Comparison of ENCODE assay signal across 8 cellular contexts in the genomic region with DNA sequence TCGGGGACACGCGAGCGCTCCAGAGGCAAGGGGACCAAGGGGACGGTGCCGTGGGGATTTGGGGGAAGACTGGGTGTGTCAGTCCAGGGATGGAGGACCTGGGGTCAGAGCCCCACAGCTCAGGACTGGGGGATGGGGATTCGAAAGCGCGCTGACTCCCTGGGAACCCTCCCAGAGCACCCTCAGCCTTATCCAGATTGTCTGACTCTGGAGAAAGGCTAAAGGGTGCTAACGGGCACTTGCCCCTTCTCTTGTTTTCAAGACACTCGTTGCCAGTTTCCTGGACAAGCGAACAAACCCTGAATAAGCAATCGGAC. TPM values are rescaled to one million over a fixed set of nuclear protein-coding genes. Genes with fewer than 3 reads are reported as not detected.
DNase-seq lines count a peak whose midpoint lies in the region; ATAC-seq and TF ChIP-seq lines count a peak whose summit lies in the region.

No MANE protein-coding gene starts in this region.

- H3K4me1 Mint-ChIP-seq in activated CD4-positive, alpha-beta T cell treated with anti-CD3 and anti-CD28 coated beads for 36 hours, result peaks cover 23% of the 10 kb centered on the region
- H3K4me1 Mint-ChIP-seq in activated naive CD8-positive, alpha-beta T cell treated with anti-CD3 and anti-CD28 coated beads for 36 hours, result peaks cover 21% of the 10 kb centered on the region

- no peaks in the 10 kb centered on the region for H3K27me3 Mint-ChIP-seq in activated CD4-positive, alpha-beta T cell treated with anti-CD3 and anti-CD28 coated beads for 36 hours
- H3K27me3 Mint-ChIP-seq in activated naive CD8-positive, alpha-beta T cell treated with anti-CD3 and anti-CD28 coated beads for 36 hours, result no peaks in the 10 kb centered on the region

- H3K27ac ChIP-seq in tibial artery, result peak overlapping the region; percentile 92 to 95

- peaks cover 11% of the 10 kb centered on the region for H3K36me3 Mint-ChIP-seq in activated CD4-positive, alpha-beta T cell treated with anti-CD3 and anti-CD28 coated beads for 36 hours (ENCODE audit: low read depth)
- peaks cover 2% of the 10 kb centered on the region for H3K36me3 Mint-ChIP-seq in activated naive CD8-positive, alpha-beta T cell treated with anti-CD3 and anti-CD28 coated beads for 36 hours

- ATAC-seq in activated CD4-positive, alpha-beta T cell treated with anti-CD3 and anti-CD28 coated beads for 36 hours, result peak; percentile 7
- ATAC-seq in HG03135 (IDR thresholded peaks at IDR 0.05; ENCODE audit: unreplicated experiment), result peak; percentile 1

- no peaks in the 10 kb centered on the region for H3K9me3 Mint-ChIP-seq in activated CD4-positive, alpha-beta T cell treated with anti-CD3 and anti-CD28 coated beads for 36 hours (ENCODE audit: low read depth)
- no peaks in the 10 kb centered on the region for H3K9me3 Mint-ChIP-seq in activated naive CD8-positive, alpha-beta T cell treated with anti-CD3 and anti-CD28 coated beads for 36 hours

- TF ChIP-seq CTCF in kidney epithelial cell (IDR thresholded peaks at IDR 0.05; ENCODE audit: insufficient read depth, low read length, poor library complexity, severe bottlenecking) (no peak), tibial artery (IDR thresholded peaks at IDR 0.05) (no peak)

- H3K4me1 ChIP-seq in tibial artery, result peaks cover 0 to 29% (median 3%) of the 10 kb centered on the region in 4 donors

- no peaks in the 10 kb centered on the region for H3K27me3 ChIP-seq in kidney epithelial cell (ENCODE audit: control insufficient read depth, insufficient read depth, low read length)
- H3K27me3 ChIP-seq in tibial artery, result no peaks in the 10 kb centered on the region

- CTCF ChIA-PET in activated CD4-positive, alpha-beta T cell treated with anti-CD3 and anti-CD28 coated beads for 36 hours (lab: Charles Lee), result interaction anchor here (0.7 to 1.4 kb wide), 4 partner anchors 9 to 105 kb away, joined by 3 to 5 read pairs (median 4); no protein-coding TSS in a partner anchor

- intact Hi-C loops in activated CD4-positive, alpha-beta T cell treated with anti-CD3 and anti-CD28 coated beads for 36 hours (cut with DNase I, micrococcal nuclease), result loop anchor here (1.0 to 5.0 kb wide), 4 partner anchors 32 to 150 kb away; a partner anchor contains a TSS
- intact Hi-C loops in tibial artery (cut with DNase I; ENCODE audit: low total_unique reads), result no loop called here

- no peaks in the 10 kb centered on the region for H3K9me3 ChIP-seq in tibial artery

- peak overlapping the region; percentile 98 for H3K27ac Mint-ChIP-seq in activated CD4-positive, alpha-beta T cell treated with anti-CD3 and anti-CD28 coated beads for 36 hours
- peak overlapping the region; percentile 94 for H3K27ac Mint-ChIP-seq in activated naive CD8-positive, alpha-beta T cell treated with anti-CD3 and anti-CD28 coated beads for 36 hours

- peak overlapping the region; percentile 99 for H3K4me3 Mint-ChIP-seq in activated CD4-positive, alpha-beta T cell treated with anti-CD3 and anti-CD28 coated beads for 36 hours
- H3K4me3 Mint-ChIP-seq in activated naive CD8-positive, alpha-beta T cell treated with anti-CD3 and anti-CD28 coated beads for 36 hours, result peak overlapping the region; percentile 96

- no peaks in the 10 kb centered on the region for H3K36me3 ChIP-seq in kidney epithelial cell (ENCODE audit: control insufficient read depth, insufficient read depth, low read length)
- no peaks in the 10 kb centered on the region for H3K36me3 ChIP-seq in tibial artery

- POLR2A ChIA-PET in activated CD4-positive, alpha-beta T cell treated with anti-CD3 and anti-CD28 coated beads for 36 hours (lab: Charles Lee), result interaction anchor here (3.3 kb wide), 1 partner anchor 32 kb away, joined by 14 read pairs; no protein-coding TSS in a partner anchor

- H3K4me3 ChIP-seq in kidney epithelial cell (ENCODE audit: low read depth, low read length) (peak overlapping the region; percentile 67), tibial artery (peak overlapping the region; percentile 92 to 93)

- DNase-seq in activated CD4-positive, alpha-beta T cell treated with anti-CD3 and anti-CD28 coated beads for 36 hours, result no peak
- no peak for DNase-seq in activated CD4-positive, alpha-beta T cell treated with anti-CD3 and anti-CD28 coated beads for 48 hours
- no peak for DNase-seq in activated naive CD8-positive, alpha-beta T cell treated with anti-CD3 and anti-CD28 coated beads for 36 hours
- DNase-seq in kidney epithelial cell (ENCODE audit: low read depth), result no peak
- no peak for DNase-seq in tibial artery
- DNase-seq in NOMO-1 treated with DMSO at 0.1 percent for 48 hours (lab: John Stamatoyannopoulos, UW; ENCODE audit: unreplicated experiment), result no peak
- DNase-seq in epidermal melanocyte (ENCODE audit: insufficient read length, low spot score), result no peak

RNA-seq across cellular contexts. Expression of a gene that starts 1.1 kb away (rescaled TPM):
- 10 to 100 TPM; 37.2 to 47.3 TPM for total RNA-seq in activated CD4-positive, alpha-beta T cell treated with anti-CD3 and anti-CD28 coated beads for 36 hours
- 10 to 100 TPM; 44.7 to 47.3 TPM for total RNA-seq in activated naive CD8-positive, alpha-beta T cell treated with anti-CD3 and anti-CD28 coated beads for 36 hours
- 10.9 and 11.1 TPM in 2 replicates for total RNA-seq in kidney epithelial cell
